In the genomic region with DNA sequence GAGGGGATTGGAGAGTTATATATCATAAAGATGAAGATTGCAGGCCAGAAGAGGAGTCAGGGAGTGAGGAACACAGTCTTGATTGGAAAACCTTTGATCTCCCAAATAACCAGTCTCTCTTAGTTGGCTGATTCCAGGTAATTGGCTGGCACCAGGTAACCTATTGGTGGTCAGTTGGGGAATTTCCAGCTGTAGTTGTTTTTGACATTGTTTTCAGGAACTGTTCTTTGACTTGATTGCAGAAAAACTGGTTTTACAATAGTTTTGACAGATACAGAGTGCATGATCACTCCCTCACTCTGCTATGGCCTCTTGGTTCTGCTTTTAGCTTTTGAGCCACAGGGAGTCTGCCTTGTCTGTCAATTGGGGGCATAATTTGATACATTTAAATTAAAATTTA, we compare ENCODE assay signal across 15 cellular contexts.
"Had no signal": no experiment of that assay in that cellular context is flagged by ENCODE, and none has a peak within 500 bp of the region (broad histone marks: within the 10 kb centered on the region; RNA-seq: fewer than 3 reads in every experiment).

No MANE protein-coding gene starts in this region.

- H3K27ac ChIP-seq: brain microvascular endothelial cell, prostate gland had no signal

- ATAC-seq: activated CD4-positive, CD25-positive, alpha-beta regulatory T cell treated with anti-CD3 and anti-CD28 coated beads, Interleukin-2, amount 50 U/mL, for 24 hours; naive thymus-derived CD8-positive, alpha-beta T cell had no signal

- H3K4me1 ChIP-seq: prostate gland, right lobe of liver had no signal

- H3K27me3 ChIP-seq: brain microvascular endothelial cell, right lobe of liver had no signal

- H3K4me3 ChIP-seq: prostate gland, right lobe of liver had no signal

- H3K36me3 ChIP-seq: brain microvascular endothelial cell, prostate gland, right lobe of liver had no signal

- H3K9me3 ChIP-seq: prostate gland, right lobe of liver had no signal

- DNase-seq: activated effector memory CD4-positive, alpha-beta T cell treated with Interleukin-2 at 50 U/mL for 16 hours; activated T-cell treated with anti-CD3 and anti-CD28 coated beads, Interleukin-2, amount 50 U/mL, for 1 hour; amygdala; brain microvascular endothelial cell; cerebellar nuclear complex; erythroblast; kidney glomerular epithelial cell; naive thymus-derived CD8-positive, alpha-beta T cell; nucleus accumbens; right lobe of liver; stimulated activated CD4-positive, alpha-beta T cell treated with anti-CD3 and anti-CD28 coated beads, Interleukin-2, amount 100 ng/mL, for 24 hours; stimulated activated naive CD4-positive, alpha-beta T cell; substantia nigra had no signal
